ENCODE assay signal across 18 cellular contexts in the genomic region with DNA sequence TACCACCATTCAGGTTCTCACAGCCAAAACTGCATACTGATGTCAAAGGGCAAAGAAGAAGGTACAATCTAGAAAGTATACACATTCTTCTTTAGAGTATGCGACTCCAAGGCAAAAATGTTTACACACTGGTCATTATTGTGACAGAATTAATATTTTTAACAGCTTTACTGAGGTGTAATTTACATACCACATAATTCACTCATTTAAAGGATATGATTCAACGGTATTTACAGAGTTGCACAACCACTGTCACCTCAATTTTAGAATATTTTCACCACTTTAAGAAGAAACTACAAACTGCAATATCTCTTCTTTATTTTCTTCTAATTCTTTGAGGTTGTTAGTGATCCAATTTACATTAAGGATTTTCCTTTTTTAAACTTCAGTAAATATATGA.
"Had no signal": no experiment of that assay in that cellular context is flagged by ENCODE, and none has a peak within 500 bp of the region (broad histone marks: within the 10 kb centered on the region; RNA-seq: fewer than 3 reads in every experiment).

No MANE protein-coding gene starts in this region.

- ATAC-seq: effector memory CD8-positive, alpha-beta T cell; gastrocnemius medialis; left ventricle myocardium superior; lower lobe of right lung; mucosa of descending colon; natural killer cell treated with Interleukin-12 subunit alpha and Interleukin-12 subunit beta and Interleukin-15 and Interleukin-18, amount 100 ng/mL, for 72 hours; right lobe of liver; stimulated activated naive CD8-positive, alpha-beta T cell treated with anti-CD3 and anti-CD28 coated beads, Interleukin-15, amount 100 ng/mL, for 72 hours had no signal

- DNase-seq: cortex of kidney; effector memory CD8-positive, alpha-beta T cell; gastrocnemius medialis; head of caudate nucleus; left ventricle myocardium superior; lower lobe of right lung; mucosa of descending colon; naive B cell; right lobe of liver; small intestine; stimulated activated CD4-positive, alpha-beta T cell treated with anti-CD3 and anti-CD28 coated beads, Interleukin-15, amount 100 ng/mL, for 24 hours; stimulated activated CD4-positive, alpha-beta T cell treated with anti-CD3 and anti-CD28 coated beads, Interleukin-2, amount 100 ng/mL, for 48 hours; stimulated activated naive CD4-positive, alpha-beta T cell; stimulated activated naive CD8-positive, alpha-beta T cell treated with anti-CD3 and anti-CD28 coated beads, Interleukin-15, amount 100 ng/mL, for 72 hours; transverse colon had no signal

- H3K4me3 ChIP-seq: gastrocnemius medialis, lower lobe of right lung, mucosa of descending colon, right lobe of liver, suprapubic skin, transverse colon, vagina had no signal
